ENCODE assay signal across 8 cellular contexts in the genomic region with DNA sequence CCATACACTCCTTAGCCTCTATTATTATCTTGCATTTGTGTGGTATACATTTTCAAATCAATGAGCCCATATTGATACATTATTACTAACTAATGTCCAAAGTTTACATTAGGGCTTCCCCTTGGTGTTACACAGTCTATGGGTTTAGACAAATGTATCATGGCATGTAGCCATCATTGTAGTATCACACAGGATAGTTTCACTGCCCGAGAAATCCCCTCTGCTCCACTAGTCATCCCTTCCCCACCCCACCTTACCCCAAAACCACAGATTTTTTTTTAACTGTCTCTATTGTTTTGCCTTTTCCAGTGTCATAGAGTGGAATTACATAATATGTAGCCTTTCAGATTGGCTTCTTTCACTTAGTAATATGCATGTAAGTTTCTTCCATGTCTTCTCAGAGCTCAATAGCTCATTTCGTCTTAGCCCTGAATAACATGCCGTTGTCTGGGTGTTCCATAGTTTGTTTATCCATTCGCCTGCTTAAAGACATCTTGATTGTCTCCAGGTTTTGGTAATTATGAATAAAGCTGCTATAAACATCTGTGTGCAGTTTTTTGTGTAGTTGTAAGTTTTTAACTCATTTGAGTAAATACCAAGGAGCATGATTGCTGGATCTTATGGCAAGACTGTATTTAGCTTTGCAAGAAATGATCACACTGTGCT.
DNase-seq lines count a peak whose midpoint lies in the region; ATAC-seq lines count a peak whose summit lies in the region.

No MANE protein-coding gene starts in this region.

- CTCF ChIA-PET in activated CD8-positive, alpha-beta memory T cell treated with anti-CD3 and anti-CD28 coated beads, Interleukin-2, amount 10 ng/mL, durations not matched to agents 7 days and 5 days (lab: Charles Lee): interaction anchor here (1.4 to 9.4 kb wide), 3 partner anchors 19 to 87 kb away, joined by 3 to 68 read pairs (median 9); partner anchors contain the start of gene LYST

- peaks cover 19% of the 10 kb centered on the region for H3K27me3 Mint-ChIP-seq in activated CD8-positive, alpha-beta memory T cell treated with anti-CD3 and anti-CD28 coated beads, Interleukin-2, amount 10 ng/mL, durations not matched to agents 7 days and 5 days
- H3K27me3 Mint-ChIP-seq in activated T-helper 17 cell treated with anti-CD3 and anti-CD28 coated beads, Interleukin-2, amount 50 U/mL, for 72 hours: no peaks in the 10 kb centered on the region

- DNase-seq in activated CD8-positive, alpha-beta memory T cell treated with anti-CD3 and anti-CD28 coated beads, Interleukin-2, amount 10 ng/mL, durations not matched to agents 7 days and 5 days: peak; percentile 48
- no peak for DNase-seq in activated CD8-positive, alpha-beta memory T cell treated with anti-CD3 and anti-CD28 coated beads for 24 hours
- DNase-seq in stimulated activated CD4-positive, alpha-beta T cell treated with anti-CD3 and anti-CD28 coated beads, TNF-alpha, amount 100 ng/mL, for 24 hours (ENCODE audit: low read depth in 3 of 3): peak; percentile 11 to 19 (median 15)
- no peak for DNase-seq in hepatic stellate cell (ENCODE audit: low spot score)
- DNase-seq in H4 (ENCODE audit: low spot score): no peak
- DNase-seq in D341Med (ENCODE audit: low spot score): no peak

- no peaks in the 10 kb centered on the region for H3K9me3 Mint-ChIP-seq in activated CD8-positive, alpha-beta memory T cell treated with anti-CD3 and anti-CD28 coated beads, Interleukin-2, amount 10 ng/mL, durations not matched to agents 7 days and 5 days (ENCODE audit: low read depth)
- no peaks in the 10 kb centered on the region for H3K9me3 Mint-ChIP-seq in activated T-helper 17 cell treated with anti-CD3 and anti-CD28 coated beads, Interleukin-2, amount 50 U/mL, for 72 hours

- H3K4me1 Mint-ChIP-seq in activated CD8-positive, alpha-beta memory T cell treated with anti-CD3 and anti-CD28 coated beads, Interleukin-2, amount 10 ng/mL, durations not matched to agents 7 days and 5 days: peaks cover 38% of the 10 kb centered on the region
- peaks cover 24% of the 10 kb centered on the region for H3K4me1 Mint-ChIP-seq in activated T-helper 17 cell treated with anti-CD3 and anti-CD28 coated beads, Interleukin-2, amount 50 U/mL, for 72 hours

- ATAC-seq in activated CD8-positive, alpha-beta memory T cell treated with anti-CD3 and anti-CD28 coated beads, Interleukin-2, amount 10 ng/mL, durations not matched to agents 7 days and 5 days: peak; percentile 60
- peak; percentile 61 for ATAC-seq in HG02981 (IDR thresholded peaks at IDR 0.05; ENCODE audit: unreplicated experiment)
- ATAC-seq in activated T-helper 17 cell treated with anti-CD3 and anti-CD28 coated beads, Interleukin-2, amount 50 U/mL, for 72 hours (replicated peaks): peak; percentile 99

- H3K27ac Mint-ChIP-seq in activated CD8-positive, alpha-beta memory T cell treated with anti-CD3 and anti-CD28 coated beads, Interleukin-2, amount 10 ng/mL, durations not matched to agents 7 days and 5 days: no peak overlapping the region
- H3K27ac Mint-ChIP-seq in activated T-helper 17 cell treated with anti-CD3 and anti-CD28 coated beads, Interleukin-2, amount 50 U/mL, for 72 hours: peak overlapping the region; percentile 89

- H3K36me3 Mint-ChIP-seq in activated CD8-positive, alpha-beta memory T cell treated with anti-CD3 and anti-CD28 coated beads, Interleukin-2, amount 10 ng/mL, durations not matched to agents 7 days and 5 days: peaks cover 2% of the 10 kb centered on the region
- peaks cover 6% of the 10 kb centered on the region for H3K36me3 Mint-ChIP-seq in activated T-helper 17 cell treated with anti-CD3 and anti-CD28 coated beads, Interleukin-2, amount 50 U/mL, for 72 hours (ENCODE audit: low read depth)

- no peak overlapping the region for H3K4me3 Mint-ChIP-seq in activated CD8-positive, alpha-beta memory T cell treated with anti-CD3 and anti-CD28 coated beads, Interleukin-2, amount 10 ng/mL, durations not matched to agents 7 days and 5 days
- peak overlapping the region; percentile 54 for H3K4me3 Mint-ChIP-seq in activated T-helper 17 cell treated with anti-CD3 and anti-CD28 coated beads, Interleukin-2, amount 50 U/mL, for 72 hours

Comparison
In these comparisons a context has a peak if more than half of its experiments do, and no peak if none do; other contexts are left out.
1. DNase-seq: peak in activated CD8-positive, alpha-beta memory T cell treated with anti-CD3 and anti-CD28 coated beads, Interleukin-2, amount 10 ng/mL, durations not matched to agents 7 days and 5 days (single experiment) and stimulated activated CD4-positive, alpha-beta T cell treated with anti-CD3 and anti-CD28 coated beads, TNF-alpha, amount 100 ng/mL, for 24 hours (3 of 3); none in activated CD8-positive, alpha-beta memory T cell treated with anti-CD3 and anti-CD28 coated beads for 24 hours (single experiment), hepatic stellate cell (single experiment), H4 (single experiment) and D341Med (single experiment).
2. Peak in every context shown above with its lines, with median percentiles within 50 percentile points of each other: ATAC-seq.